7 cellular contexts compared by ENCODE assay signal in genomic region chr7:76441792-76442191, GRCh38. TPM values are rescaled to one million over a fixed set of nuclear protein-coding genes. Genes with fewer than 3 reads are reported as not detected.
A peak's percentile ranks its signal among the peaks of the same experiment; 100 is the strongest.
DNase-seq lines count a peak whose midpoint lies in the region; ATAC-seq and TF ChIP-seq lines count a peak whose summit lies in the region.
"Not testable (repeated sequence)": the region's sequence is repeated elsewhere in the genome, so short reads cannot be mapped to it uniquely, and the experiment has no call there.

No MANE protein-coding gene starts in this region.

- CTCF ChIA-PET in naive thymus-derived CD4-positive, alpha-beta T cell (lab: Charles Lee): interaction anchor here (0.6 kb wide), 1 partner anchor 1001 kb away, joined by 3 read pairs; no protein-coding TSS in a partner anchor

- TF ChIP-seq CTCF in heart left ventricle (IDR thresholded peaks at IDR 0.05): not testable (repeated sequence)

- not testable (repeated sequence) for H3K9me3 Mint-ChIP-seq in activated T-cell treated with anti-CD3 and anti-CD28 coated beads, Interleukin-2, amount 50 U/mL, for 4 hours; naive thymus-derived CD4-positive, alpha-beta T cell

- H3K4me1 ChIP-seq in heart left ventricle: peaks cover 0 to 10% (median 3%) of the 10 kb centered on the region in 12 donors
- peaks cover 0 to 17% of the 10 kb centered on the region in 2 donors for H3K4me1 ChIP-seq in naive thymus-derived CD4-positive, alpha-beta T cell (ENCODE audit: control insufficient read depth in 2 of 2, insufficient read depth in 2 of 2, low read length in 2 of 2)

- not testable (repeated sequence) for H3K27me3 ChIP-seq in heart left ventricle; naive thymus-derived CD4-positive, alpha-beta T cell (ENCODE audit: control insufficient read depth in 2 of 2, insufficient read depth in 2 of 2, low read length in 2 of 2)

- H3K36me3 ChIP-seq in heart left ventricle; naive thymus-derived CD4-positive, alpha-beta T cell (ENCODE audit: control insufficient read depth in 2 of 3, insufficient read depth in 3 of 3, low read length in 3 of 3): not testable (repeated sequence)

- POLR2A ChIA-PET in naive thymus-derived CD4-positive, alpha-beta T cell (lab: Charles Lee): not testable (repeated sequence)

- H3K4me3 ChIP-seq in heart left ventricle; naive thymus-derived CD4-positive, alpha-beta T cell (ENCODE audit: low read length): not testable (repeated sequence)

- H3K9me3 ChIP-seq in heart left ventricle; naive thymus-derived CD4-positive, alpha-beta T cell (ENCODE audit: control insufficient read depth in 2 of 3, low read length in 3 of 3): not testable (repeated sequence)

- intact Hi-C loops in heart left ventricle (cut with DNase I); naive thymus-derived CD4-positive, alpha-beta T cell (cut with micrococcal nuclease): not testable (repeated sequence)

- not testable (repeated sequence) for H3K36me3 Mint-ChIP-seq in activated T-cell treated with anti-CD3 and anti-CD28 coated beads, Interleukin-2, amount 50 U/mL, for 4 hours (ENCODE audit: insufficient read depth); naive thymus-derived CD4-positive, alpha-beta T cell

- not testable (repeated sequence) for H3K27ac Mint-ChIP-seq in naive thymus-derived CD4-positive, alpha-beta T cell

- WGBS in heart left ventricle, 4 donors: 60 to 83% (median 68%) methylated on average over 1 to 2 of the region's 10 CpGs

- not testable (repeated sequence) for TF ChIP-seq POLR2A in heart left ventricle (IDR thresholded peaks at IDR 0.05)

- H3K4me1 Mint-ChIP-seq in activated T-cell treated with anti-CD3 and anti-CD28 coated beads, Interleukin-2, amount 50 U/mL, for 4 hours (ENCODE audit: low read depth): peaks cover 13% of the 10 kb centered on the region
- peaks cover 0 to 24% (median 14%) of the 10 kb centered on the region in 7 donors for H3K4me1 Mint-ChIP-seq in naive thymus-derived CD4-positive, alpha-beta T cell

- not testable (repeated sequence) for H3K27me3 Mint-ChIP-seq in activated T-cell treated with anti-CD3 and anti-CD28 coated beads, Interleukin-2, amount 50 U/mL, for 4 hours (ENCODE audit: low read depth); naive thymus-derived CD4-positive, alpha-beta T cell

- ATAC-seq in GM18861 (IDR thresholded peaks at IDR 0.05; ENCODE audit: unreplicated experiment): peak; percentile 42
- peak; percentile 36 for ATAC-seq in GM21619 (IDR thresholded peaks at IDR 0.05; ENCODE audit: unreplicated experiment)
- peak; percentile 39 for ATAC-seq in HG02981 (IDR thresholded peaks at IDR 0.05; ENCODE audit: unreplicated experiment)
- peak; percentile 36 for ATAC-seq in HG03565 (IDR thresholded peaks at IDR 0.05; ENCODE audit: unreplicated experiment)
- peak; percentile 54 to 62 for ATAC-seq in activated T-cell treated with anti-CD3 and anti-CD28 coated beads, Interleukin-2, amount 50 U/mL, for 4 hours
- peak in 3 of 4 donors; percentile 40 to 50 (median 48) for ATAC-seq in heart left ventricle
- ATAC-seq in naive thymus-derived CD4-positive, alpha-beta T cell: peak; percentile 77

- DNase-seq in activated T-cell treated with anti-CD3 and anti-CD28 coated beads, Interleukin-2, amount 50 U/mL, for 4 hours; heart left ventricle; naive thymus-derived CD4-positive, alpha-beta T cell: not testable (repeated sequence)

- not testable (repeated sequence) for H3K4me3 Mint-ChIP-seq in activated T-cell treated with anti-CD3 and anti-CD28 coated beads, Interleukin-2, amount 50 U/mL, for 4 hours; naive thymus-derived CD4-positive, alpha-beta T cell

- H3K27ac ChIP-seq in heart left ventricle; naive thymus-derived CD4-positive, alpha-beta T cell (ENCODE audit: low read depth, low read length): not testable (repeated sequence)

RNA-seq across cellular contexts. Expression of gene ZP3, which starts 17.0 kb away (rescaled TPM):
- 10 to 100 TPM in 1 of 3 donors, 1 to 10 TPM in 2; 2.9 to 18.8 (median 6.7) TPM for total RNA-seq in activated T-cell treated with anti-CD3 and anti-CD28 coated beads, Interleukin-2, amount 50 U/mL, for 4 hours
- 1 to 10 TPM in 1 of 9 donors, under 1 TPM in 5, not detected in 3; 0.24 to 8.1 (median 0.64) TPM for total RNA-seq in heart left ventricle
- polyA plus RNA-seq in heart left ventricle: 1 to 10 TPM in 1 of 2 donors, under 1 TPM in 1; 0.53 to 1.3 TPM
- total RNA-seq in naive thymus-derived CD4-positive, alpha-beta T cell: 10 to 100 TPM in 1 of 5 experiments, 1 to 10 TPM in 4; 2.6 to 16.7 (median 5.3) TPM
- 10 to 100 TPM in 1 of 2 donors, 1 to 10 TPM in 1; 9.9 to 10.7 TPM for polyA plus RNA-seq in naive thymus-derived CD4-positive, alpha-beta T cell

RNA-seq across cellular contexts. Expression of gene DTX2, which starts 19.7 kb away (rescaled TPM):
- 10 to 100 TPM; 17.7 to 25.7 (median 21.7) TPM for total RNA-seq in activated T-cell treated with anti-CD3 and anti-CD28 coated beads, Interleukin-2, amount 50 U/mL, for 4 hours
- total RNA-seq in heart left ventricle: 10 to 100 TPM in 4 of 9 donors, 1 to 10 TPM in 5; 6.2 to 23.0 (median 8.8) TPM
- 10 to 100 TPM; 13.8 to 14.6 TPM for polyA plus RNA-seq in heart left ventricle
- total RNA-seq in naive thymus-derived CD4-positive, alpha-beta T cell: 10 to 100 TPM; 31.0 to 44.8 (median 41.2) TPM
- polyA plus RNA-seq in naive thymus-derived CD4-positive, alpha-beta T cell: 10 to 100 TPM; 12.0 to 18.8 TPM

RNA-seq across cellular contexts. Expression of gene SSC4D, which starts 32.3 kb away (rescaled TPM):
- total RNA-seq in activated T-cell treated with anti-CD3 and anti-CD28 coated beads, Interleukin-2, amount 50 U/mL, for 4 hours: 1 to 10 TPM in 1 of 3 donors, under 1 TPM in 2; 0.38 to 1.0 (median 0.87) TPM
- total RNA-seq in heart left ventricle: 1 to 10 TPM in 1 of 9 donors, under 1 TPM in 8; 0.23 to 1.2 (median 0.67) TPM
- 1 to 10 TPM; 1.1 to 1.6 TPM for polyA plus RNA-seq in heart left ventricle
- total RNA-seq in naive thymus-derived CD4-positive, alpha-beta T cell: under 1 TPM in 1 of 5 experiments, not detected in 4; 0.24 TPM
- under 1 TPM in 1 of 2 donors, not detected in 1; 0.35 TPM for polyA plus RNA-seq in naive thymus-derived CD4-positive, alpha-beta T cell
